1 cellular context compared by ENCODE assay signal in genomic region chr12:63658501-63658900, GRCh38. TPM values are rescaled to one million over a fixed set of nuclear protein-coding genes. Genes with fewer than 3 reads are reported as not detected.
"Had no signal": no experiment of that assay in that cellular context is flagged by ENCODE, and none has a peak within 500 bp of the region (broad histone marks: within the 10 kb centered on the region; RNA-seq: fewer than 3 reads in every experiment).

No MANE protein-coding gene starts in this region.

RNA-seq across cellular contexts. Expression of gene DPY19L2, which starts 9.8 kb away (rescaled TPM):
- polyA plus RNA-seq: smooth muscle cell had no signal
